Comparison of ENCODE assay signal across 11 cellular contexts in genomic region chr4:76831475-76832390, GRCh38.
A peak's percentile ranks its signal among the peaks of the same experiment; 100 is the strongest.
DNase-seq lines count a peak whose midpoint lies in the region; ATAC-seq and TF ChIP-seq lines count a peak whose summit lies in the region.
"Had no signal": no experiment of that assay in that cellular context is flagged by ENCODE, and none has a peak within 500 bp of the region (broad histone marks: within the 10 kb centered on the region; RNA-seq: fewer than 3 reads in every experiment).

No MANE protein-coding gene starts in this region.

- no peaks in the 10 kb centered on the region for H3K79me2 ChIP-seq in smooth muscle cell (ENCODE audit: low read depth)

- no peaks in the 10 kb centered on the region for H3K27me3 ChIP-seq in breast epithelium
- H3K27me3 ChIP-seq in left lung = no peaks in the 10 kb centered on the region
- H3K27me3 ChIP-seq in smooth muscle cell (ENCODE audit: low read depth) = no peaks in the 10 kb centered on the region
- H3K27me3 ChIP-seq: cardiac muscle cell had no signal

- intact Hi-C loops in breast epithelium (cut with DNase I; ENCODE audit: low total_unique reads) = no loop called here
- intact Hi-C loops in left lung (cut with DNase I) = no loop called here

- H2AFZ ChIP-seq in smooth muscle cell (ENCODE audit: low read depth) = peak overlapping the region; percentile 71

- peak overlapping the region; percentile 68 for H3K9ac ChIP-seq in smooth muscle cell (ENCODE audit: low read depth)

- TF ChIP-seq CTCF in breast epithelium (IDR thresholded peaks at IDR 0.05) (no peak), left lung (IDR thresholded peaks at IDR 0.05) (no peak), smooth muscle cell (IDR thresholded peaks at IDR 0.05; ENCODE audit: borderline replicate concordance, insufficient read depth, poor library complexity, severe bottlenecking) (no peak)

- H3K36me3 ChIP-seq in breast epithelium = no peaks in the 10 kb centered on the region
- no peaks in the 10 kb centered on the region for H3K36me3 ChIP-seq in left lung
- H3K36me3 ChIP-seq in smooth muscle cell (ENCODE audit: low read depth) = no peaks in the 10 kb centered on the region
- H3K36me3 ChIP-seq: cardiac muscle cell had no signal

- H3K4me3 ChIP-seq in breast epithelium (no peak overlapping the region), left lung (no peak overlapping the region), smooth muscle cell (peak overlapping the region; percentile 7)
- H3K4me3 ChIP-seq: cardiac muscle cell had no signal

- DNase-seq in H4 (ENCODE audit: low spot score) (peak; percentile 5), breast epithelium (ENCODE audit: low spot score in 2 of 2) (no peak), left lung (no peak), smooth muscle cell (lab: John Stamatoyannopoulos, UW; ENCODE audit: unreplicated experiment) (no peak), HuH-7.5 (ENCODE audit: low spot score) (no peak), cortex of kidney (lab: John Stamatoyannopoulos, UW) (no peak)
- DNase-seq: activated CD8-positive, alpha-beta T cell treated with anti-CD3 and anti-CD28 coated beads for 36 hours; stimulated activated CD4-positive, alpha-beta T cell treated with anti-CD3 and anti-CD28 coated beads, Interleukin-2, amount 100 ng/mL, for 24 hours had no signal

- peak overlapping the region; percentile 66 to 75 for H3K27ac ChIP-seq in breast epithelium
- peak overlapping the region; percentile 51 to 72 for H3K27ac ChIP-seq in left lung
- H3K27ac ChIP-seq in smooth muscle cell (ENCODE audit: low read depth) = peak overlapping the region; percentile 94
- H3K27ac ChIP-seq: cardiac muscle cell had no signal

- H3K4me1 ChIP-seq in breast epithelium (no peaks in the 10 kb centered on the region), left lung (peaks cover 4 to 11% of the 10 kb centered on the region in 2 donors), smooth muscle cell (ENCODE audit: low read depth) (peaks cover 10% of the 10 kb centered on the region)

- 46% methylated on average over 9 of the region's 9 CpGs for WGBS in smooth muscle cell (ENCODE audit: low lambda C conversion rate)

- H3K9me3 ChIP-seq in breast epithelium (no peaks in the 10 kb centered on the region), left lung (no peaks in the 10 kb centered on the region), smooth muscle cell (replicated peaks; ENCODE audit: low read depth) (no peaks in the 10 kb centered on the region)

- ATAC-seq in left lung (no peak), GM19328 (IDR thresholded peaks at IDR 0.05; ENCODE audit: unreplicated experiment) (no peak), HG03135 (IDR thresholded peaks at IDR 0.05; ENCODE audit: unreplicated experiment) (no peak)
- ATAC-seq: activated CD8-positive, alpha-beta T cell treated with anti-CD3 and anti-CD28 coated beads for 36 hours had no signal

- H4K20me1 ChIP-seq in smooth muscle cell (ENCODE audit: low read depth) = no peaks in the 10 kb centered on the region

- no peak for TF ChIP-seq POLR2A in breast epithelium (IDR thresholded peaks at IDR 0.05)

- peak overlapping the region; percentile 17 for H3K4me2 ChIP-seq in smooth muscle cell

- peaks cover 4% of the 10 kb centered on the region for H3F3A ChIP-seq in smooth muscle cell (ENCODE audit: low read depth)
